Comparison of ENCODE assay signal across 8 cellular contexts in the genomic region with DNA sequence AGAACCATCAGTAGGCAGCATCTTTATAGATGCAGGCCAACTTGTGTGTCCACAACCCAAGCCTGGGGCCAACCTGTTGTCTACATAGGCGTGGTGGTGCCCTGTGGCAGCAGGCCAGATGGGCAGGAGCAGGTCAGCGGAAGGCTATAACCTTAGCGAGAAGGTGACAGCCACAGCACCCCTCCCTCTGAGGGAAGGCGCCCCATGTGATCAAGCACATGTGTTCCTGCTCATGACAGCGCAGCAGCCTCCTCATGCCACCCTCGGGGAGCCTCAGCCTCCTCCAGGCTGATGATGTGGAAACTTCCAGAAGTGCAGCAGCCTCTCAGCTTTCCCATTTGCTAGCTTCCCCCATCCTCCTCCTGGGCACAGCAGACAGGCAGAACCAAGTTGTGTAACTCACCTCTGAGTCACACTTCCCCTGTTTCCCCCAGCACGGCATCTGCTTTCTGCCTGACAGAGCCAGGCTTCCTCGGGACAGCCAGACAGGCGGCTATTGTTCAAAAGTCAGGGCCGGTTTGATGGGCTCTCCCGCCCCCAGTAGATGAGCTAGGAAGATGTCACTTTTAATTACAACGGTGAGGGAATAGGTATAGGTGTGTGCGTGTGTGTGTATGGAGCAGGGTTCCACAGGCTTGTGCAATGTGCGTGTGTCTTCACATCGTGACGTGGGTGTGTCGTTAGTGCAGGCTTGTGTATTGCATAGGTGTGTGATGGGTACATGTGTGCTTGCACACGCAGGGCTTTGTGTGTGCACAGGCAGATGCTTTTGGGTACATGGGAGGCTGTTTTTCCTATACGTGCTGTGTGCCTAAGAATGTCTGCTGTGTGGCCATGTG.
DNase-seq lines count a peak whose midpoint lies in the region; ATAC-seq and TF ChIP-seq lines count a peak whose summit lies in the region.

No MANE protein-coding gene starts in this region.

- no peak overlapping the region for H3K4me3 ChIP-seq in cardiac fibroblast (replicated peaks in 1 of 2; ENCODE audit: low read depth in 2 of 2, low read length in 2 of 2)

- ATAC-seq in HG03159 (IDR thresholded peaks at IDR 0.05; ENCODE audit: unreplicated experiment), result no peak
- ATAC-seq in GM21526 (IDR thresholded peaks at IDR 0.05; ENCODE audit: low FRiP score, unreplicated experiment), result no peak

- DNase-seq in DMS53 treated with DMSO at 0.1 percent for 48 hours (lab: John Stamatoyannopoulos, UW; ENCODE audit: unreplicated experiment), result peak; percentile 24
- peak; percentile 95 to 96 for DNase-seq in NOMO-1 (lab: John Stamatoyannopoulos, UW; ENCODE audit: unreplicated experiment in 2 of 2)
- peak; percentile 97 for DNase-seq in cardiac fibroblast (ENCODE audit: low read depth in 2 of 2)
- DNase-seq in kidney glomerular epithelial cell (lab: John Stamatoyannopoulos, UW), result peak; percentile 95
- DNase-seq in stimulated activated CD4-positive, alpha-beta T cell treated with anti-CD3 and anti-CD28 coated beads, Interleukin-2, amount 100 ng/mL, for 24 hours, result peak; percentile 28
- DNase-seq in NAMALWA (ENCODE audit: low spot score), result no peak

- TF ChIP-seq CTCF in cardiac fibroblast (IDR thresholded peaks at IDR 0.05; ENCODE audit: low read depth, low read length), result no peak
